Comparison of ENCODE assay signal across 29 cellular contexts in genomic region chr1:230926182-230926581, GRCh38.
"Had no signal": no experiment of that assay in that cellular context is flagged by ENCODE, and none has a peak within 500 bp of the region (broad histone marks: within the 10 kb centered on the region; RNA-seq: fewer than 3 reads in every experiment).

No MANE protein-coding gene starts in this region.

- H3K27me3 ChIP-seq: neutrophil, pancreas, right lobe of liver, sigmoid colon, suprapubic skin, testis, tibial artery, transverse colon, upper lobe of right lung, uterus had no signal

- H3K27ac ChIP-seq: neutrophil, pancreas, prostate gland, right lobe of liver, sigmoid colon, suprapubic skin, testis, tibial artery, transverse colon, upper lobe of right lung, uterus had no signal

- H3K9me3 Mint-ChIP-seq: naive thymus-derived CD8-positive, alpha-beta T cell; natural killer cell treated with Interleukin-12 subunit alpha and Interleukin-12 subunit beta and Interleukin-15 and Interleukin-18, amount 100 ng/mL, for 72 hours; nephron progenitor cell; neural crest cell; stimulated activated effector memory CD8-positive, alpha-beta T cell treated with anti-CD3 and anti-CD28 coated beads, Interleukin-12 subunit alpha, Interleukin-12 subunit beta, amount 100 ng/mL, for 72 hours; stimulated activated naive CD8-positive, alpha-beta T cell treated with anti-CD3 and anti-CD28 coated beads, Interleukin-15, amount 100 ng/mL, for 72 hours; type B pancreatic cell had no signal

- H3K4me3 Mint-ChIP-seq: naive thymus-derived CD8-positive, alpha-beta T cell; natural killer cell treated with Interleukin-12 subunit alpha and Interleukin-12 subunit beta and Interleukin-15 and Interleukin-18, amount 100 ng/mL, for 72 hours; nephron progenitor cell; neural crest cell; stimulated activated effector memory CD8-positive, alpha-beta T cell treated with anti-CD3 and anti-CD28 coated beads, Interleukin-12 subunit alpha, Interleukin-12 subunit beta, amount 100 ng/mL, for 72 hours; stimulated activated naive CD8-positive, alpha-beta T cell treated with anti-CD3 and anti-CD28 coated beads, Interleukin-15, amount 100 ng/mL, for 72 hours; type B pancreatic cell had no signal

- DNase-seq: naive thymus-derived CD8-positive, alpha-beta T cell; nephron progenitor cell; nucleus accumbens; pancreas; retina; right cardiac atrium; right lobe of liver; sigmoid colon; small intestine; stimulated activated CD4-positive, alpha-beta T cell treated with anti-CD3 and anti-CD28 coated beads, Interleukin-15, amount 100 ng/mL, for 24 hours; stimulated activated CD4-positive, alpha-beta T cell treated with anti-CD3 and anti-CD28 coated beads, Interleukin-2, amount 100 ng/mL, for 24 hours; stimulated activated CD4-positive, alpha-beta T cell treated with anti-CD3 and anti-CD28 coated beads, Interleukin-2, amount 100 ng/mL, for 48 hours; stimulated activated CD4-positive, alpha-beta T cell treated with anti-CD3 and anti-CD28 coated beads, Interleukin-4, amount 100 ng/mL, for 24 hours; stimulated activated naive CD4-positive, alpha-beta T cell; stimulated activated naive CD8-positive, alpha-beta T cell treated with anti-CD3 and anti-CD28 coated beads, Interleukin-15, amount 100 ng/mL, for 72 hours; stimulated activated naive CD8-positive, alpha-beta T cell treated with anti-CD3 and anti-CD28 coated beads, Interleukin-15, Interleukin-2, amounts not matched to agents 100 U/mL and 50 U/mL, for 24 hours; substantia nigra; testis; tibial artery; transverse colon; upper lobe of right lung; uterus had no signal

- H3K27me3 Mint-ChIP-seq: naive thymus-derived CD8-positive, alpha-beta T cell; natural killer cell treated with Interleukin-12 subunit alpha and Interleukin-12 subunit beta and Interleukin-15 and Interleukin-18, amount 100 ng/mL, for 72 hours; stimulated activated naive CD8-positive, alpha-beta T cell treated with anti-CD3 and anti-CD28 coated beads, Interleukin-15, amount 100 ng/mL, for 72 hours; type B pancreatic cell had no signal

- ATAC-seq: naive thymus-derived CD8-positive, alpha-beta T cell; natural killer cell treated with Interleukin-12 subunit alpha and Interleukin-12 subunit beta and Interleukin-15 and Interleukin-18, amount 100 ng/mL, for 72 hours; pancreas; right cardiac atrium; right lobe of liver; stimulated activated effector memory CD8-positive, alpha-beta T cell treated with anti-CD3 and anti-CD28 coated beads, Interleukin-12 subunit alpha, Interleukin-12 subunit beta, amount 100 ng/mL, for 72 hours; stimulated activated naive CD8-positive, alpha-beta T cell treated with anti-CD3 and anti-CD28 coated beads, Interleukin-15, amount 100 ng/mL, for 72 hours; stimulated activated naive CD8-positive, alpha-beta T cell treated with anti-CD3 and anti-CD28 coated beads, Interleukin-15, Interleukin-2, amounts not matched to agents 100 U/mL and 50 U/mL, for 24 hours; upper lobe of right lung had no signal

- H3K4me3 ChIP-seq: pancreas, prostate gland, right lobe of liver, sigmoid colon, suprapubic skin, testis, tibial artery, transverse colon, upper lobe of right lung, uterus had no signal

- H3K9me3 ChIP-seq: neutrophil, pancreas, prostate gland, right lobe of liver, sigmoid colon, suprapubic skin, testis, tibial artery, transverse colon, upper lobe of right lung, uterus had no signal

- H3K36me3 ChIP-seq: prostate gland, uterus had no signal

- H3K4me1 Mint-ChIP-seq: nephron progenitor cell; neural crest cell; stimulated activated effector memory CD8-positive, alpha-beta T cell treated with anti-CD3 and anti-CD28 coated beads, Interleukin-12 subunit alpha, Interleukin-12 subunit beta, amount 100 ng/mL, for 72 hours; stimulated activated naive CD8-positive, alpha-beta T cell treated with anti-CD3 and anti-CD28 coated beads, Interleukin-15, amount 100 ng/mL, for 72 hours had no signal

- H3K27ac Mint-ChIP-seq: natural killer cell treated with Interleukin-12 subunit alpha and Interleukin-12 subunit beta and Interleukin-15 and Interleukin-18, amount 100 ng/mL, for 72 hours; nephron progenitor cell; stimulated activated effector memory CD8-positive, alpha-beta T cell treated with anti-CD3 and anti-CD28 coated beads, Interleukin-12 subunit alpha, Interleukin-12 subunit beta, amount 100 ng/mL, for 72 hours; type B pancreatic cell had no signal

- FAIRE-seq: pancreas, small intestine had no signal

- H3K4me1 ChIP-seq: pancreas, prostate gland, right lobe of liver, sigmoid colon, suprapubic skin, testis, tibial artery, transverse colon, upper lobe of right lung, uterus had no signal
